Comparison of ENCODE assay signal across 20 cellular contexts in the genomic region with DNA sequence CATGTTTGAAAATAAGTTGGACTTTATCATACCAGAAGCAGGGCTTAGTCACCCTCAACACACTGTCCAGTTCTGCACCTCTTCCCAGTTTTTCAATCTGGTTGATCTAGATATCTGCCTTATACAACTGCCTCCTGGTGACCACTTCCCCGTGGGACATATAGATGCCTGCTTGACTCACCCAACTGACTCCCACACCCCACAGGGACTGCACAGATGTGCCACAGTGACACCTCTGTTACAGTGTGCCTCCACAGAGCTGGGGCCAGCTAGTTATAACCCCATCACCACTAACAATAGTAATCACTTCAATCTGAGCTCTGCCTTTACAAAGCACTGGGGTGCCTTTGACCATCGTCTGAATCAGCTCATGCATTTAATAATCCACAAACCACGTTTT.
"Had no signal": no experiment of that assay in that cellular context is flagged by ENCODE, and none has a peak within 500 bp of the region (broad histone marks: within the 10 kb centered on the region; RNA-seq: fewer than 3 reads in every experiment).

No MANE protein-coding gene starts in this region.

- ATAC-seq: left lung; naive thymus-derived CD4-positive, alpha-beta T cell; pancreas; stimulated activated memory B cell treated with anti-CD40 and anti-IgM and Interleukin-4, amounts not matched to agents 10 μg/mL and 1 μg/mL and 100 μg/mL, for 72 hours had no signal

- H3K27ac ChIP-seq: colonic mucosa, left lung, pancreas, sigmoid colon, SK-N-MC, spleen, tibial artery, vagina, WERI-Rb-1 had no signal

- H3K36me3 Mint-ChIP-seq: activated naive CD8-positive, alpha-beta T cell; brain; stimulated activated memory B cell treated with anti-CD40 and anti-IgM and Interleukin-4, amounts not matched to agents 10 μg/mL and 1 μg/mL and 100 μg/mL, for 72 hours had no signal

- H3K27ac Mint-ChIP-seq: activated naive CD8-positive, alpha-beta T cell; stimulated activated memory B cell treated with anti-CD40 and anti-IgM and Interleukin-4, amounts not matched to agents 10 μg/mL and 1 μg/mL and 100 μg/mL, for 72 hours; T-helper 1 cell treated with Interleukin-12 subunit alpha and Interleukin-12 subunit beta and Interleukin-4 antibody, amounts not matched to agents 30 μg/mL and 1 μg/mL, for 36 hours had no signal

- H3K36me3 ChIP-seq: colonic mucosa, left lung, pancreas, sigmoid colon, spleen, tibial artery, vagina, WERI-Rb-1 had no signal

- H3K9me3 ChIP-seq: colonic mucosa, left lung, pancreas, sigmoid colon, spleen, tibial artery, vagina had no signal

- H3K27me3 Mint-ChIP-seq: activated naive CD8-positive, alpha-beta T cell; brain had no signal

- H3K9me3 Mint-ChIP-seq: activated T-cell treated with anti-CD3 and anti-CD28 coated beads, Interleukin-2, amount 50 U/mL, for 4 hours; stimulated activated memory B cell treated with anti-CD40 and anti-IgM and Interleukin-4, amounts not matched to agents 10 μg/mL and 1 μg/mL and 100 μg/mL, for 72 hours had no signal

- DNase-seq: activated CD4-positive, alpha-beta T cell treated with anti-CD3 and anti-CD28 coated beads, Interleukin-2, amount 50 U/mL, for 1 hour; activated effector memory CD4-positive, alpha-beta T cell treated with anti-CD3 and anti-CD28 coated beads, Interleukin-2, amount 50 U/mL, for 16 hours; activated T-cell treated with anti-CD3 and anti-CD28 coated beads, Interleukin-2, amount 50 U/mL, for 4 hours; central memory CD4-positive, alpha-beta T cell; colonic mucosa; hippocampal formation; left lung; naive thymus-derived CD4-positive, alpha-beta T cell; pancreas; sigmoid colon; spleen; stimulated activated CD4-positive, alpha-beta T cell treated with anti-CD3 and anti-CD28 coated beads, Interleukin-1b, Interleukin-23, amount 100 ng/mL, for 48 hours; tibial artery; WERI-Rb-1 had no signal

- H3K4me3 ChIP-seq: colonic mucosa, left lung, pancreas, sigmoid colon, SK-N-MC, spleen, tibial artery, vagina had no signal

- H3K27me3 ChIP-seq: colonic mucosa, left lung, pancreas, sigmoid colon, spleen, tibial artery, vagina had no signal

- H3K4me1 Mint-ChIP-seq: stimulated activated memory B cell treated with anti-CD40 and anti-IgM and Interleukin-4, amounts not matched to agents 10 μg/mL and 1 μg/mL and 100 μg/mL, for 72 hours had no signal

- H3K4me3 Mint-ChIP-seq: activated naive CD8-positive, alpha-beta T cell; activated T-cell treated with anti-CD3 and anti-CD28 coated beads, Interleukin-2, amount 50 U/mL, for 4 hours; brain; naive thymus-derived CD4-positive, alpha-beta T cell; stimulated activated memory B cell treated with anti-CD40 and anti-IgM and Interleukin-4, amounts not matched to agents 10 μg/mL and 1 μg/mL and 100 μg/mL, for 72 hours; T-helper 1 cell treated with Interleukin-12 subunit alpha and Interleukin-12 subunit beta and Interleukin-4 antibody, amounts not matched to agents 30 μg/mL and 1 μg/mL, for 36 hours had no signal

- H3K4me1 ChIP-seq: colonic mucosa, left lung, pancreas, sigmoid colon, spleen, tibial artery, vagina had no signal
